In genomic region chr16:19598805-19599204, GRCh38 we compare ENCODE assay signal across 15 cellular contexts. TPM values are rescaled to one million over a fixed set of nuclear protein-coding genes. Genes with fewer than 3 reads are reported as not detected.
DNase-seq lines count a peak whose midpoint lies in the region; ATAC-seq and TF ChIP-seq lines count a peak whose summit lies in the region.
"Had no signal": no experiment of that assay in that cellular context is flagged by ENCODE, and none has a peak within 500 bp of the region (broad histone marks: within the 10 kb centered on the region; RNA-seq: fewer than 3 reads in every experiment).

No MANE protein-coding gene starts in this region.

- no peaks in the 10 kb centered on the region for H3K27me3 Mint-ChIP-seq in neural crest cell (ENCODE audit: low read depth)
- H3K27me3 Mint-ChIP-seq: B cell; CD4-positive, alpha-beta T cell had no signal

- H3K36me3 Mint-ChIP-seq in neural crest cell (ENCODE audit: low read depth) = no peaks in the 10 kb centered on the region

- no peak overlapping the region for H3K4me3 Mint-ChIP-seq in neural crest cell
- H3K4me3 Mint-ChIP-seq: B cell; CD4-positive, alpha-beta T cell had no signal

- 0 out of 2 replicates have a peak overlapping the region, but pooled peaks have one; percentile 20 for H3K27ac ChIP-seq in RWPE1
- H3K27ac ChIP-seq in cingulate gyrus (ENCODE audit: low read depth, low read length) = peak overlapping the region; percentile 0

- no peak for ATAC-seq in HG03045 (IDR thresholded peaks at IDR 0.05; ENCODE audit: unreplicated experiment)
- ATAC-seq: HCT116 had no signal

- POLR2A ChIA-PET in RWPE1 (lab: Yijun Ruan, JAX; ENCODE audit: low non-redundant PET) = no interaction called here

- H3K27ac Mint-ChIP-seq in neural crest cell (ENCODE audit: unreplicated experiment) = peak overlapping the region; percentile 19
- H3K27ac Mint-ChIP-seq: B cell; CD4-positive, alpha-beta T cell had no signal

- TF ChIP-seq CTCF in RWPE1 (conservative IDR thresholded peaks at IDR 0.05; ENCODE audit: low read depth) (no peak), neural crest cell (conservative IDR thresholded peaks at IDR 0.05) (no peak)

- DNase-seq in RWPE1 (ENCODE audit: low spot score) (no peak), neural crest cell (ENCODE audit: low read depth, low spot score) (no peak), NCI-H1105 (lab: John Stamatoyannopoulos, UW) (no peak), NCI-H2029 treated with DMSO at 0.1 percent for 48 hours (lab: John Stamatoyannopoulos, UW) (no peak), COLO668 (lab: John Stamatoyannopoulos, UW; ENCODE audit: unreplicated experiment) (no peak)
- DNase-seq: C1 segment of cervical spinal cord; CD4-positive, alpha-beta T cell; COR-L47; DMS153; DMS79 treated with DMSO at 0.1 percent for 48 hours; GDM1 had no signal

- CTCF ChIA-PET in RWPE1 (lab: Yijun Ruan, JAX) = interaction anchor here (0.5 to 1.6 kb wide), 5 partner anchors 13 to 348 kb away, joined by 3 to 5 read pairs (median 4); partner anchors contain the start of gene GPRC5B

- peaks cover 6% of the 10 kb centered on the region for H3K4me1 Mint-ChIP-seq in neural crest cell
- H3K4me1 Mint-ChIP-seq: B cell had no signal

- no peaks in the 10 kb centered on the region for H3K9me3 Mint-ChIP-seq in neural crest cell
- H3K9me3 Mint-ChIP-seq: CD4-positive, alpha-beta T cell had no signal

RNA-seq across cellular contexts. Expression of gene VPS35L, which starts 43.3 kb away (rescaled TPM):
- 59.1 and 63.6 TPM in 2 replicates for total RNA-seq in neural crest cell
